19 cellular contexts compared by ENCODE assay signal in genomic region chr13:82961757-82962156, GRCh38.
DNase-seq lines count a peak whose midpoint lies in the region; ATAC-seq, FAIRE-seq and TF ChIP-seq lines count a peak whose summit lies in the region.
"Had no signal": no experiment of that assay in that cellular context is flagged by ENCODE, and none has a peak within 500 bp of the region (broad histone marks: within the 10 kb centered on the region; RNA-seq: fewer than 3 reads in every experiment).

No MANE protein-coding gene starts in this region.

- H3K36me3 Mint-ChIP-seq in stimulated activated naive B cell treated with anti-CD40 and anti-IgM and Interleukin-4, amounts not matched to agents 10 μg/mL and 1 μg/mL and 100 μg/mL, for 72 hours = no peaks in the 10 kb centered on the region
- H3K36me3 Mint-ChIP-seq: CD4-positive, alpha-beta memory T cell had no signal

- H2AFZ ChIP-seq in PC-9 = 0 out of 2 replicates have a peak overlapping the region, but pooled peaks have one; percentile 55
- H2AFZ ChIP-seq: GM23338 had no signal

- DNase-seq in PC-9 = no peak
- DNase-seq in kidney = no peak
- no peak for DNase-seq in kidney tubule cell (ENCODE audit: low spot score)
- DNase-seq in right atrium auricular region (ENCODE audit: low spot score) = no peak
- DNase-seq in stimulated activated naive B cell treated with anti-CD40 and anti-IgM and Interleukin-4, amounts not matched to agents 10 μg/mL and 1 μg/mL and 100 μg/mL, for 72 hours = no peak
- DNase-seq: ACHN; AML-193; C1 segment of cervical spinal cord; Calu3; CD4-positive, alpha-beta memory T cell; COR-L47; DMS53; DMS79 treated with DMSO at 0.1 percent for 48 hours; H9 had no signal

- ATAC-seq in GM21576 (IDR thresholded peaks at IDR 0.05; ENCODE audit: unreplicated experiment) = no peak
- no peak for ATAC-seq in stimulated activated naive B cell treated with anti-CD40 and anti-IgM and Interleukin-4, amounts not matched to agents 10 μg/mL and 1 μg/mL and 100 μg/mL, for 72 hours (replicated peaks)
- ATAC-seq: GM23338, HCT116 had no signal

- H3K4me2 ChIP-seq in PC-9 = no peak overlapping the region
- H3K4me2 ChIP-seq: GM23338 had no signal

- no peak overlapping the region for H3K4me3 Mint-ChIP-seq in stimulated activated naive B cell treated with anti-CD40 and anti-IgM and Interleukin-4, amounts not matched to agents 10 μg/mL and 1 μg/mL and 100 μg/mL, for 72 hours
- H3K4me3 Mint-ChIP-seq: CD4-positive, alpha-beta memory T cell; GM23338; H9 had no signal

- TF ChIP-seq CTCF in PC-9 (conservative IDR thresholded peaks at IDR 0.05) (no peak), kidney (IDR thresholded peaks at IDR 0.05; ENCODE audit: borderline replicate concordance, extremely low read depth, insufficient read depth) (no peak), right atrium auricular region (IDR thresholded peaks at IDR 0.05) (no peak)

- H3F3A ChIP-seq in PC-9 (ENCODE audit: insufficient read depth, low read depth) = no peaks in the 10 kb centered on the region

- no TSS peak for BruUV-seq in PC-9 (replicated peaks; lab: Mats Ljungman, UMichigan)

- intact Hi-C loops in PC-9 (cut with micrococcal nuclease; ENCODE audit: unreplicated experiment) (no loop called here), kidney (cut with DNase I) (no loop called here)

- CTCF ChIA-PET in PC-9 (lab: Charles Lee) = no interaction called here

- no peaks in the 10 kb centered on the region for H3K79me2 ChIP-seq in PC-9 (ENCODE audit: low read depth)

- H3K4me3 ChIP-seq in PC-9 (no peak overlapping the region), kidney (ENCODE audit: low read length in 2 of 2) (no peak overlapping the region), right atrium auricular region (no peak overlapping the region)
- H3K4me3 ChIP-seq: GM23338 had no signal

- H3K27me3 ChIP-seq in PC-9 (ENCODE audit: insufficient read depth, low read depth) (no peaks in the 10 kb centered on the region), right atrium auricular region (no peaks in the 10 kb centered on the region)

- no peak overlapping the region for H3K27ac Mint-ChIP-seq in stimulated activated naive B cell treated with anti-CD40 and anti-IgM and Interleukin-4, amounts not matched to agents 10 μg/mL and 1 μg/mL and 100 μg/mL, for 72 hours
- H3K27ac Mint-ChIP-seq: CD4-positive, alpha-beta memory T cell; GM23338; H9 had no signal

- POLR2A ChIA-PET in PC-9 (lab: Charles Lee; ENCODE audit: unreplicated experiment) = no interaction called here

- no peak overlapping the region for H3K9ac ChIP-seq in kidney (ENCODE audit: low read length in 2 of 2)

- peaks cover 0 to 4% of the 10 kb centered on the region in 2 donors for H3K9me3 Mint-ChIP-seq in stimulated activated naive B cell treated with anti-CD40 and anti-IgM and Interleukin-4, amounts not matched to agents 10 μg/mL and 1 μg/mL and 100 μg/mL, for 72 hours

- H3K27me3 Mint-ChIP-seq in stimulated activated naive B cell treated with anti-CD40 and anti-IgM and Interleukin-4, amounts not matched to agents 10 μg/mL and 1 μg/mL and 100 μg/mL, for 72 hours = no peaks in the 10 kb centered on the region
- H3K27me3 Mint-ChIP-seq: CD4-positive, alpha-beta memory T cell had no signal

- no peaks in the 10 kb centered on the region for H3K4me1 Mint-ChIP-seq in stimulated activated naive B cell treated with anti-CD40 and anti-IgM and Interleukin-4, amounts not matched to agents 10 μg/mL and 1 μg/mL and 100 μg/mL, for 72 hours
- H3K4me1 Mint-ChIP-seq: CD4-positive, alpha-beta memory T cell; GM23338; H9 had no signal

- FAIRE-seq in G401.6 (lab: Jason Lieb, UNC) = peak; percentile 17
- peak; percentile 46 for FAIRE-seq in kidney (lab: Jason Lieb, UNC)
- FAIRE-seq: GM12892 had no signal

- H3K27ac ChIP-seq in PC-9 (no peak overlapping the region), kidney (ENCODE audit: low read depth in 2 of 2, low read length in 2 of 2) (no peak overlapping the region), right atrium auricular region (no peak overlapping the region)

- no peaks in the 10 kb centered on the region for H4K20me1 ChIP-seq in PC-9 (ENCODE audit: insufficient read depth)

- H3K4me1 ChIP-seq in PC-9 (replicated peaks; ENCODE audit: insufficient read depth) (no peaks in the 10 kb centered on the region), kidney (ENCODE audit: control insufficient read depth in 1 of 2, insufficient read depth in 1 of 2, low read depth in 1 of 2, low read length in 2 of 2) (no peaks in the 10 kb centered on the region), right atrium auricular region (no peaks in the 10 kb centered on the region)

- H3K36me3 ChIP-seq in PC-9 (ENCODE audit: low read depth) (no peaks in the 10 kb centered on the region), kidney (ENCODE audit: control insufficient read depth in 1 of 2, insufficient read depth in 2 of 2, low read length in 2 of 2) (no peaks in the 10 kb centered on the region), right atrium auricular region (no peaks in the 10 kb centered on the region)

- H3K9me3 ChIP-seq in PC-9 (ENCODE audit: insufficient read depth, low read depth) (no peaks in the 10 kb centered on the region), kidney (ENCODE audit: control insufficient read depth in 1 of 2, low read length in 2 of 2) (no peaks in the 10 kb centered on the region), right atrium auricular region (no peaks in the 10 kb centered on the region)

- no peaks in the 10 kb centered on the region; the same call in 1 of the 2 replicates for H3K9me2 ChIP-seq in PC-9 (ENCODE audit: insufficient read depth)
